In genomic region chr20:33649201-33649631, GRCh38 we compare ENCODE assay signal across 13 cellular contexts. TPM values are rescaled to one million over a fixed set of nuclear protein-coding genes. Genes with fewer than 3 reads are reported as not detected.
A peak's percentile ranks its signal among the peaks of the same experiment; 100 is the strongest.
DNase-seq lines count a peak whose midpoint lies in the region; ATAC-seq, FAIRE-seq and TF ChIP-seq lines count a peak whose summit lies in the region.
"Had no signal": no experiment of that assay in that cellular context is flagged by ENCODE, and none has a peak within 500 bp of the region (broad histone marks: within the 10 kb centered on the region; RNA-seq: fewer than 3 reads in every experiment).

No MANE protein-coding gene starts in this region.

- TF ChIP-seq CTCF in breast epithelium (IDR thresholded peaks at IDR 0.05) = no peak

- no peaks in the 10 kb centered on the region for H3K9me3 ChIP-seq in CD8-positive, alpha-beta memory T cell (ENCODE audit: low read length)
- no peaks in the 10 kb centered on the region for H3K9me3 ChIP-seq in breast epithelium

- H3K4me3 Mint-ChIP-seq in CD8-positive, alpha-beta memory T cell = peak overlapping the region in 1 of 7 donors; percentile 66
- H3K4me3 Mint-ChIP-seq: nephron progenitor cell had no signal

- H3K27me3 ChIP-seq in CD8-positive, alpha-beta memory T cell (ENCODE audit: insufficient read depth, low read length, poor library complexity, severe bottlenecking) = no peaks in the 10 kb centered on the region
- no peaks in the 10 kb centered on the region for H3K27me3 ChIP-seq in breast epithelium

- H3K27ac Mint-ChIP-seq in CD8-positive, alpha-beta memory T cell = peak overlapping the region in 6 of 8 donors; percentile 6 to 84 (median 41)
- H3K27ac Mint-ChIP-seq: nephron progenitor cell had no signal

- no peaks in the 10 kb centered on the region for H3K27me3 Mint-ChIP-seq in CD8-positive, alpha-beta memory T cell

- ATAC-seq in GM21576 (IDR thresholded peaks at IDR 0.05; ENCODE audit: unreplicated experiment) = no peak
- no peak for ATAC-seq in HG02759 (IDR thresholded peaks at IDR 0.05; ENCODE audit: unreplicated experiment)

- CTCF ChIA-PET in CD8-positive, alpha-beta memory T cell (lab: Charles Lee) = interaction anchor here (0.7 to 13.0 kb wide), 2 partner anchors 16 to 192 kb away, joined by 3 to 87 read pairs; partner anchors contain the start of genes ACTL10 and C20orf144

- no peaks in the 10 kb centered on the region for H3K9me3 Mint-ChIP-seq in CD8-positive, alpha-beta memory T cell
- H3K9me3 Mint-ChIP-seq: nephron progenitor cell had no signal

- peaks cover 0 to 26% (median 9%) of the 10 kb centered on the region in 3 donors for H3K36me3 Mint-ChIP-seq in CD8-positive, alpha-beta memory T cell

- peaks cover 9% of the 10 kb centered on the region for H3K4me1 ChIP-seq in CD8-positive, alpha-beta memory T cell (ENCODE audit: insufficient read depth, low read length)
- H3K4me1 ChIP-seq in breast epithelium = peaks cover 0 to 10% of the 10 kb centered on the region in 2 donors

- intact Hi-C loops in posterior cingulate gyrus (cut with DNase I) = no loop called here
- intact Hi-C loops in breast epithelium (cut with DNase I; ENCODE audit: low total_unique reads) = no loop called here

- no peak overlapping the region for H3K27ac ChIP-seq in CD8-positive, alpha-beta memory T cell (ENCODE audit: low read depth, low read length)
- peak overlapping the region in 1 of 2 donors; percentile 73 for H3K27ac ChIP-seq in breast epithelium
- H3K27ac ChIP-seq: PC-9 had no signal

- H3K4me3 ChIP-seq in CD8-positive, alpha-beta memory T cell (ENCODE audit: low read length) = no peak overlapping the region
- no peak overlapping the region for H3K4me3 ChIP-seq in breast epithelium
- H3K4me3 ChIP-seq: PC-9 had no signal

- no peak for TF ChIP-seq POLR2A in breast epithelium (IDR thresholded peaks at IDR 0.05)

- no peak for FAIRE-seq in frontal cortex (lab: Jason Lieb, UNC)

- no peaks in the 10 kb centered on the region for H3K36me3 ChIP-seq in CD8-positive, alpha-beta memory T cell (ENCODE audit: insufficient read depth, low read length)
- no peaks in the 10 kb centered on the region for H3K36me3 ChIP-seq in breast epithelium

- POLR2A ChIA-PET in CD8-positive, alpha-beta memory T cell (lab: Charles Lee) = no interaction called here

- no peak for DNase-seq in CD8-positive, alpha-beta memory T cell
- peak; percentile 84 for DNase-seq in NCI-H446 treated with DMSO at 0.1 percent for 48 hours (lab: John Stamatoyannopoulos, UW)
- DNase-seq in frontal cortex (ENCODE audit: low spot score in 2 of 2) = peak; percentile 52 to 59
- peak in 6 of 10 donors; percentile 62 to 94 (median 81) for DNase-seq in posterior cingulate gyrus
- no peak for DNase-seq in central memory CD4-positive, alpha-beta T cell
- no peak for DNase-seq in breast epithelium (ENCODE audit: low spot score in 2 of 2)
- DNase-seq: cerebellar nuclear complex; nephron progenitor cell; PC-9; stimulated activated CD4-positive, alpha-beta T cell treated with anti-CD3 and anti-CD28 coated beads, Interleukin-4, amount 100 ng/mL, for 4 hours had no signal

- peaks cover 19 to 41% (median 22%) of the 10 kb centered on the region in 3 donors for H3K4me1 Mint-ChIP-seq in CD8-positive, alpha-beta memory T cell

RNA-seq across cellular contexts. Expression of gene C20orf144, which starts 12.9 kb away (rescaled TPM):
- under 1 TPM; 0.16 to 0.24 TPM for total RNA-seq in CD8-positive, alpha-beta memory T cell
- not detected for polyA plus RNA-seq in CD8-positive, alpha-beta memory T cell
- total RNA-seq in frontal cortex (0.41 TPM), breast epithelium (under 1 TPM; 0.16 to 0.33 (median 0.29) TPM)

RNA-seq across cellular contexts. Expression of gene ACTL10, which starts 17.5 kb away (rescaled TPM):
- total RNA-seq in CD8-positive, alpha-beta memory T cell = 1 to 10 TPM; 3.8 to 4.6 TPM
- 6.6 TPM for polyA plus RNA-seq in CD8-positive, alpha-beta memory T cell
- total RNA-seq in frontal cortex (0.82 TPM), breast epithelium (1 to 10 TPM; 1.4 to 3.4 (median 2.6) TPM)
- total RNA-seq: M059J had no signal

RNA-seq across cellular contexts. Expression of gene NECAB3, which starts 25.0 kb away (rescaled TPM):
- 10 to 100 TPM; 19.0 to 20.6 TPM for total RNA-seq in CD8-positive, alpha-beta memory T cell
- 2.7 TPM for polyA plus RNA-seq in CD8-positive, alpha-beta memory T cell
- total RNA-seq in frontal cortex = 33.8 TPM
- 10 to 100 TPM; 23.4 to 37.3 (median 28.5) TPM for total RNA-seq in breast epithelium

RNA-seq across cellular contexts. Expression of gene E2F1, which starts 37.0 kb away (rescaled TPM):
- 10 to 100 TPM; 68.8 to 72.3 TPM for total RNA-seq in CD8-positive, alpha-beta memory T cell
- polyA plus RNA-seq in CD8-positive, alpha-beta memory T cell = 0.52 TPM
- total RNA-seq in frontal cortex (2.4 TPM), breast epithelium (1 to 10 TPM in 1 of 3 donors, under 1 TPM in 2; 0.33 to 2.2 (median 0.88) TPM)

Comparison
In these comparisons a context has a peak if more than half of its experiments do, and no peak if none do; other contexts are left out.
1. DNase-seq: peak in NCI-H446 treated with DMSO at 0.1 percent for 48 hours (single experiment), frontal cortex (2 of 2) and posterior cingulate gyrus (6 of 10); none in CD8-positive, alpha-beta memory T cell (0 of 5), central memory CD4-positive, alpha-beta T cell (single experiment) and breast epithelium (0 of 2).